Comparison of ENCODE assay signal across 14 cellular contexts in genomic region chr9:82117025-82117424, GRCh38.
DNase-seq lines count a peak whose midpoint lies in the region; FAIRE-seq and TF ChIP-seq lines count a peak whose summit lies in the region.
"Had no signal": no experiment of that assay in that cellular context is flagged by ENCODE, and none has a peak within 500 bp of the region (broad histone marks: within the 10 kb centered on the region; RNA-seq: fewer than 3 reads in every experiment).

No MANE protein-coding gene starts in this region.

- no peaks in the 10 kb centered on the region for H3K27me3 ChIP-seq in mammary epithelial cell (ENCODE audit: insufficient read depth, low read length)
- no peaks in the 10 kb centered on the region for H3K27me3 ChIP-seq in astrocyte (ENCODE audit: insufficient read depth, low read length)
- H3K27me3 ChIP-seq in thyroid gland: no peaks in the 10 kb centered on the region
- H3K27me3 ChIP-seq: sigmoid colon had no signal

- intact Hi-C loops in mammary epithelial cell (cut with micrococcal nuclease) (no loop called here), MCF 10A (cut with micrococcal nuclease) (no loop called here), thyroid gland (cut with DNase I) (no loop called here)

- no peaks in the 10 kb centered on the region for H3K4me1 ChIP-seq in mammary epithelial cell (ENCODE audit: insufficient read depth, low read length)
- no peaks in the 10 kb centered on the region for H3K4me1 ChIP-seq in astrocyte (ENCODE audit: insufficient read depth, low read length)
- peaks cover 9 to 12% of the 10 kb centered on the region in 2 donors for H3K4me1 ChIP-seq in thyroid gland

- no peak for DNase-seq in mammary epithelial cell
- DNase-seq in MCF 10A (ENCODE audit: unreplicated experiment): no peak
- DNase-seq in astrocyte (ENCODE audit: low read depth): peak; percentile 23
- DNase-seq in hypothalamus (lab: John Stamatoyannopoulos, UW): peak in 26 of 51 donors; percentile 3 to 73 (median 24)
- peak; percentile 13 to 20 for DNase-seq in thyroid gland
- DNase-seq in NCI-H510A treated with DMSO at 0.1 percent for 48 hours (lab: John Stamatoyannopoulos, UW): no peak
- no peak for DNase-seq in D721Med (ENCODE audit: insufficient read length, low spot score)
- DNase-seq in urothelium cell line (ENCODE audit: low spot score): no peak
- DNase-seq: activated CD8-positive, alpha-beta memory T cell treated with anti-CD3 and anti-CD28 coated beads, Interleukin-2, amount 50 U/mL, for 4 hours; activated naive CD8-positive, alpha-beta T cell treated with anti-CD3 and anti-CD28 coated beads, Interleukin-2, amount 10 ng/mL, durations not matched to agents 7 days and 5 days; effector CD8-positive, alpha-beta T cell; SIG-M5; sigmoid colon; trophoblast cell had no signal

- no peak for TF ChIP-seq POLR2A in thyroid gland (IDR thresholded peaks at IDR 0.05)

- in situ Hi-C loops in mammary epithelial cell (cut with MboI; ENCODE audit: low sequenced_read_pairs in 2 of 2): no loop called here

- no peak for FAIRE-seq in astrocyte (lab: Jason Lieb, UNC)
- FAIRE-seq in D721Med (lab: Jason Lieb, UNC): no peak
- FAIRE-seq in urothelium cell line (lab: Jason Lieb, UNC): no peak

- H3K27ac ChIP-seq in mammary epithelial cell (ENCODE audit: insufficient read depth, low read depth, low read length) (no peak overlapping the region), astrocyte (ENCODE audit: low read depth, low read length) (no peak overlapping the region), thyroid gland (peak overlapping the region in 2 of 3 donors; percentile 40 to 65)
- H3K27ac ChIP-seq: sigmoid colon had no signal

- POLR2A ChIA-PET in MCF 10A (lab: Yijun Ruan, JAX): no interaction called here

- H3K36me3 ChIP-seq in mammary epithelial cell (ENCODE audit: insufficient read depth, low read length) (no peaks in the 10 kb centered on the region), astrocyte (ENCODE audit: insufficient read depth, low read length) (no peaks in the 10 kb centered on the region), thyroid gland (no peaks in the 10 kb centered on the region)
- H3K36me3 ChIP-seq: sigmoid colon had no signal

- TF ChIP-seq CTCF in mammary epithelial cell (conservative IDR thresholded peaks at IDR 0.05 in 1 of 2, IDR thresholded peaks at IDR 0.05 in 1 of 2; ENCODE audit: extremely low read depth in 1 of 2, insufficient read depth in 1 of 2, low read depth in 1 of 2, low read length in 2 of 2) (no peak), MCF 10A (IDR thresholded peaks at IDR 0.05; ENCODE audit: unreplicated experiment) (no peak), astrocyte (IDR thresholded peaks at IDR 0.05; ENCODE audit: insufficient read depth, low read depth, low read length) (no peak), thyroid gland (IDR thresholded peaks at IDR 0.05) (no peak), D721Med (IDR thresholded peaks at IDR 0.05; ENCODE audit: insufficient read depth, missing control alignments) (no peak)

- 39% methylated on average over 6 of the region's 6 CpGs for WGBS in mammary epithelial cell (ENCODE audit: low coverage, missing lambda C conversion rate)
- 37 to 42% methylated on average over 6 of the region's 6 CpGs for WGBS in thyroid gland, 2 donors

- H3K9me3 Mint-ChIP-seq in MCF 10A (ENCODE audit: unreplicated experiment): no peaks in the 10 kb centered on the region
- no peaks in the 10 kb centered on the region for H3K9me3 Mint-ChIP-seq in astrocyte (ENCODE audit: unreplicated experiment)
- H3K9me3 Mint-ChIP-seq: activated naive CD8-positive, alpha-beta T cell treated with anti-CD3 and anti-CD28 coated beads, Interleukin-2, amount 10 ng/mL, durations not matched to agents 7 days and 5 days had no signal

- H3K9me3 ChIP-seq in mammary epithelial cell (replicated peaks; ENCODE audit: insufficient read depth, low read length) (no peaks in the 10 kb centered on the region), astrocyte (ENCODE audit: insufficient read depth, low read depth, low read length) (no peaks in the 10 kb centered on the region), thyroid gland (no peaks in the 10 kb centered on the region)
- H3K9me3 ChIP-seq: sigmoid colon had no signal

- H2AFZ ChIP-seq in mammary epithelial cell (ENCODE audit: low read depth, low read length) (peak overlapping the region; percentile 55), astrocyte (ENCODE audit: low read depth, low read length) (no peak overlapping the region)

- dilution Hi-C loops in mammary epithelial cell (cut with HindIII; ENCODE audit: low sequenced_read_pairs): no loop called here

- CTCF ChIA-PET in mammary epithelial cell (lab: Charles Lee; ENCODE audit: low non-redundant PET): no interaction called here
- CTCF ChIA-PET in MCF 10A (lab: Yijun Ruan, JAX): interaction anchor here (0.7 to 1.2 kb wide), 2 partner anchors 10 to 11 kb away, joined by 3 read pairs; no protein-coding TSS in a partner anchor

- H3K4me2 ChIP-seq in mammary epithelial cell (ENCODE audit: insufficient read depth, low read depth, low read length) (no peak overlapping the region), astrocyte (ENCODE audit: low read length) (no peak overlapping the region)

- BruUV-seq in mammary epithelial cell (replicated peaks; lab: Mats Ljungman, UMichigan) (no TSS peak), MCF 10A (replicated peaks; lab: Mats Ljungman, UMichigan) (no TSS peak)

- no peaks in the 10 kb centered on the region for H4K20me1 ChIP-seq in mammary epithelial cell (ENCODE audit: insufficient read depth, low read length)
- no peaks in the 10 kb centered on the region for H4K20me1 ChIP-seq in astrocyte (ENCODE audit: insufficient read depth, low read length)

- H3K79me2 ChIP-seq in mammary epithelial cell (ENCODE audit: insufficient read depth, low read length) (no peaks in the 10 kb centered on the region), astrocyte (ENCODE audit: insufficient read depth, low read length) (no peaks in the 10 kb centered on the region)

- H3K4me3 Mint-ChIP-seq in MCF 10A (ENCODE audit: unreplicated experiment) (no peak overlapping the region), astrocyte (ENCODE audit: unreplicated experiment) (no peak overlapping the region)
- H3K4me3 Mint-ChIP-seq: activated naive CD8-positive, alpha-beta T cell treated with anti-CD3 and anti-CD28 coated beads, Interleukin-2, amount 10 ng/mL, durations not matched to agents 7 days and 5 days had no signal

- no peak overlapping the region for H3K9ac ChIP-seq in mammary epithelial cell (ENCODE audit: insufficient read depth, low read length)
- H3K9ac ChIP-seq in astrocyte (ENCODE audit: low read length): no peak overlapping the region

- H3K4me3 ChIP-seq in mammary epithelial cell (replicated peaks in 1 of 3; ENCODE audit: insufficient read depth in 1 of 3, low read depth in 2 of 3, low read length in 3 of 3): no peak overlapping the region
- H3K4me3 ChIP-seq in astrocyte (ENCODE audit: insufficient read depth, low read depth, low read length): no peak overlapping the region
- no peak overlapping the region for H3K4me3 ChIP-seq in thyroid gland (replicated peaks in 1 of 3)
- H3K4me3 ChIP-seq: sigmoid colon had no signal

- H3K4me1 Mint-ChIP-seq in MCF 10A (ENCODE audit: insufficient read depth, unreplicated experiment) (no peaks in the 10 kb centered on the region), astrocyte (ENCODE audit: low read depth, unreplicated experiment) (no peaks in the 10 kb centered on the region)
- H3K4me1 Mint-ChIP-seq: activated naive CD8-positive, alpha-beta T cell treated with anti-CD3 and anti-CD28 coated beads, Interleukin-2, amount 10 ng/mL, durations not matched to agents 7 days and 5 days had no signal

- H3K36me3 Mint-ChIP-seq in MCF 10A (ENCODE audit: insufficient read depth, unreplicated experiment): no peaks in the 10 kb centered on the region
- H3K36me3 Mint-ChIP-seq in astrocyte (ENCODE audit: low read depth, unreplicated experiment): no peaks in the 10 kb centered on the region
- H3K36me3 Mint-ChIP-seq: activated naive CD8-positive, alpha-beta T cell treated with anti-CD3 and anti-CD28 coated beads, Interleukin-2, amount 10 ng/mL, durations not matched to agents 7 days and 5 days had no signal

- H3K27ac Mint-ChIP-seq in MCF 10A (ENCODE audit: low read depth, unreplicated experiment): no peak overlapping the region
- H3K27ac Mint-ChIP-seq in astrocyte (ENCODE audit: unreplicated experiment): no peak overlapping the region
- H3K27ac Mint-ChIP-seq: activated naive CD8-positive, alpha-beta T cell treated with anti-CD3 and anti-CD28 coated beads, Interleukin-2, amount 10 ng/mL, durations not matched to agents 7 days and 5 days had no signal

- H3K27me3 Mint-ChIP-seq in MCF 10A (ENCODE audit: insufficient read depth, unreplicated experiment) (no peaks in the 10 kb centered on the region), astrocyte (ENCODE audit: low read depth, unreplicated experiment) (no peaks in the 10 kb centered on the region)
- H3K27me3 Mint-ChIP-seq: activated naive CD8-positive, alpha-beta T cell treated with anti-CD3 and anti-CD28 coated beads, Interleukin-2, amount 10 ng/mL, durations not matched to agents 7 days and 5 days had no signal

Comparison
In these comparisons a context has a peak if more than half of its experiments do, and no peak if none do; other contexts are left out.
1. DNase-seq: peak in astrocyte (single experiment), hypothalamus (26 of 51) and thyroid gland (2 of 2); none in mammary epithelial cell (single experiment), MCF 10A (single experiment), NCI-H510A treated with DMSO at 0.1 percent for 48 hours (single experiment), D721Med (single experiment) and urothelium cell line (single experiment).
2. H3K27ac ChIP-seq: peak in thyroid gland (2 of 3); none in mammary epithelial cell (single experiment) and astrocyte (single experiment).